ENCODE assay signal across 22 cellular contexts in the genomic region with DNA sequence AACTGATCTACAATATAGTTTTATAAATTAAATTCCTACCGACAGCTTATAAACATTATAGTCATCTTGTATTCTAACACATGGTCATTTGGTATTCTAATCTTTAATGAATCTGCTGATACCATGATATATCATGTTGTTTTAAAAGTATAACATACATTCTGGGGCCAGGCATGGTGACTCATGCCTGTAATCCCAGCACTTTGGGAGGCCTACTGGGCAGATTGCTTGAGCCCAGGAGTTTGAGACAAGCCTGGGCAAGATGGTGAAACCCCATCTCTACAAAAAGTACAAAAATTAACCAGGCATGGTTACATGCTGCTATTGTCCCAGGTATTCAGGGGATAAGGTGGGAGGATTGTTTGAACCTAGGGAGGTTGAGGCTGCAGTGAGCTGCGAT. TPM values are rescaled to one million over a fixed set of nuclear protein-coding genes. Genes with fewer than 3 reads are reported as not detected.
DNase-seq lines count a peak whose midpoint lies in the region; ATAC-seq and TF ChIP-seq lines count a peak whose summit lies in the region.
"Had no signal": no experiment of that assay in that cellular context is flagged by ENCODE, and none has a peak within 500 bp of the region (broad histone marks: within the 10 kb centered on the region; RNA-seq: fewer than 3 reads in every experiment).

No MANE protein-coding gene starts in this region.

- H3K27me3 Mint-ChIP-seq in neural crest cell (ENCODE audit: low read depth) = no peaks in the 10 kb centered on the region
- no peaks in the 10 kb centered on the region for H3K27me3 Mint-ChIP-seq in CD4-positive, alpha-beta memory T cell
- H3K27me3 Mint-ChIP-seq: CD8-positive, alpha-beta memory T cell had no signal

- H3K9me3 ChIP-seq in RWPE2 (ENCODE audit: severe bottlenecking) (no peaks in the 10 kb centered on the region), PC-3 (ENCODE audit: low read length) (0 out of 2 replicates have a peak, but pooled peaks cover 5% of the 10 kb centered on the region)
- H3K9me3 ChIP-seq in CD4-positive, alpha-beta memory T cell (ENCODE audit: control insufficient read depth in 1 of 2, low read length in 2 of 2) = peaks cover 0 to under 1% of the 10 kb centered on the region in 2 donors

- H2AFZ ChIP-seq in PC-3 (ENCODE audit: low read length) = no peak overlapping the region
- H2AFZ ChIP-seq: GM23248 had no signal

- H3K4me1 ChIP-seq in RWPE2 (ENCODE audit: insufficient read depth, poor library complexity, severe bottlenecking) = peaks cover 2% of the 10 kb centered on the region
- H3K4me1 ChIP-seq in CD4-positive, alpha-beta memory T cell (ENCODE audit: insufficient read depth, low read length) = peaks cover 16% of the 10 kb centered on the region
- no peaks in the 10 kb centered on the region for H3K4me1 ChIP-seq in PC-3 (ENCODE audit: insufficient read depth, low read length)

- H3K36me3 Mint-ChIP-seq in neural crest cell (ENCODE audit: low read depth) = peaks cover 50% of the 10 kb centered on the region
- H3K36me3 Mint-ChIP-seq in CD4-positive, alpha-beta memory T cell = peaks cover 44 to 46% of the 10 kb centered on the region in 2 donors

- peaks cover 39% of the 10 kb centered on the region for H3K36me3 ChIP-seq in RWPE2 (ENCODE audit: low read depth)
- peaks cover 7% of the 10 kb centered on the region for H3K36me3 ChIP-seq in CD4-positive, alpha-beta memory T cell (ENCODE audit: insufficient read depth, low read length)
- peaks cover 20% of the 10 kb centered on the region for H3K36me3 ChIP-seq in PC-3 (ENCODE audit: low read depth, low read length)

- H3K9me2 ChIP-seq in PC-3 (replicated peaks; ENCODE audit: low read length) = no peaks in the 10 kb centered on the region

- no peaks in the 10 kb centered on the region for H3F3A ChIP-seq in PC-3 (ENCODE audit: low read length, unreplicated experiment)

- CTCF ChIA-PET in CD4-positive, alpha-beta memory T cell (lab: Charles Lee; ENCODE audit: partially characterized antibody) = no interaction called here
- CTCF ChIA-PET in PC-3 (lab: Charles Lee) = no interaction called here

- peak overlapping the region; percentile 71 for H3K4me3 Mint-ChIP-seq in neural crest cell
- no peak overlapping the region for H3K4me3 Mint-ChIP-seq in CD4-positive, alpha-beta memory T cell
- H3K4me3 Mint-ChIP-seq: H9 had no signal

- no peak for ATAC-seq in RWPE2 (ENCODE audit: low read depth)
- no peak for ATAC-seq in PC-3

- H3K27ac Mint-ChIP-seq in neural crest cell (ENCODE audit: unreplicated experiment) = no peak overlapping the region
- no peak overlapping the region for H3K27ac Mint-ChIP-seq in CD4-positive, alpha-beta memory T cell
- H3K27ac Mint-ChIP-seq: H9 had no signal

- intact Hi-C loops in CD4-positive, alpha-beta memory T cell (cut with micrococcal nuclease) = no loop called here
- intact Hi-C loops in PC-3 (cut with micrococcal nuclease) = no loop called here

- H3K9me3 Mint-ChIP-seq in neural crest cell = peaks cover 7% of the 10 kb centered on the region
- H3K9me3 Mint-ChIP-seq in CD4-positive, alpha-beta memory T cell = peaks cover 0 to 30% (median 12%) of the 10 kb centered on the region in 8 donors

- H3K27ac ChIP-seq in RWPE2 (ENCODE audit: poor library complexity, severe bottlenecking) (peak overlapping the region; percentile 19), PC-3 (ENCODE audit: low read length) (no peak overlapping the region)
- no peak overlapping the region for H3K27ac ChIP-seq in CD4-positive, alpha-beta memory T cell (ENCODE audit: low read depth, low read length)
- H3K27ac ChIP-seq: GM23248 had no signal

- TF ChIP-seq CTCF in RWPE2 (IDR thresholded peaks at IDR 0.05; ENCODE audit: poor library complexity, severe bottlenecking) (no peak), epithelial cell of esophagus (IDR thresholded peaks at IDR 0.05; ENCODE audit: insufficient read depth, low read depth, low read length, missing control alignments) (no peak), neural crest cell (conservative IDR thresholded peaks at IDR 0.05) (no peak), PC-3 (conservative IDR thresholded peaks at IDR 0.05; ENCODE audit: low read depth, low read length) (no peak)

- H3K4me2 ChIP-seq in PC-3 (ENCODE audit: low read length) = no peak overlapping the region

- H3K79me2 ChIP-seq in PC-3 (ENCODE audit: low read length) = peaks cover 9% of the 10 kb centered on the region

- POLR2A ChIA-PET in CD4-positive, alpha-beta memory T cell (lab: Charles Lee; ENCODE audit: partially characterized antibody) = interaction anchor here (0.6 kb wide), 1 partner anchor 9 kb away, joined by 3 read pairs; no protein-coding TSS in a partner anchor
- POLR2A ChIA-PET in PC-3 (lab: Charles Lee; ENCODE audit: unreplicated experiment) = no interaction called here

- H3K4me1 Mint-ChIP-seq in neural crest cell = peaks cover 27% of the 10 kb centered on the region
- peaks cover 20 to 40% (median 31%) of the 10 kb centered on the region in 4 donors for H3K4me1 Mint-ChIP-seq in CD4-positive, alpha-beta memory T cell

- H3K27me3 ChIP-seq in RWPE2 (ENCODE audit: insufficient read depth, poor library complexity, severe bottlenecking) (no peaks in the 10 kb centered on the region), PC-3 (ENCODE audit: low read length) (no peaks in the 10 kb centered on the region)
- no peaks in the 10 kb centered on the region for H3K27me3 ChIP-seq in CD4-positive, alpha-beta memory T cell (ENCODE audit: insufficient read depth, low read length)

- no peaks in the 10 kb centered on the region for H4K20me1 ChIP-seq in PC-3 (ENCODE audit: low read length)

- H3K4me3 ChIP-seq in RWPE2 (ENCODE audit: severe bottlenecking) = no peak overlapping the region
- H3K4me3 ChIP-seq in epithelial cell of esophagus (ENCODE audit: low read length) = no peak overlapping the region
- H3K4me3 ChIP-seq in CD4-positive, alpha-beta memory T cell (ENCODE audit: low read length in 2 of 2) = no peak overlapping the region
- H3K4me3 ChIP-seq in PC-3 (ENCODE audit: low read length) = no peak overlapping the region
- H3K4me3 ChIP-seq: GM23248 had no signal

- no TSS peak for BruUV-seq in PC-3 (replicated peaks; lab: Mats Ljungman, UMichigan)

- DNase-seq in LHCN-M2 (ENCODE audit: low read depth) = peak; percentile 2
- no peak for DNase-seq in RWPE2 (ENCODE audit: low spot score)
- peak; percentile 75 for DNase-seq in epithelial cell of esophagus (ENCODE audit: low read depth)
- DNase-seq in neural crest cell (ENCODE audit: low read depth, low spot score) = no peak
- DNase-seq in CD4-positive, alpha-beta memory T cell = no peak
- DNase-seq in hepatic stellate cell (ENCODE audit: low spot score) = no peak
- DNase-seq in PC-3 = no peak
- DNase-seq: AML-193; C1 segment of cervical spinal cord; Calu3; CD8-positive, alpha-beta memory T cell; DMS153; GM23248; H9; KG1; MV-4-11; NCI-H1105 treated with DMSO at 0.1 percent for 48 hours; NCI-H1694; NCI-H2081; NCI-H446; NCI-H526; SHP77 had no signal

- H3K9ac ChIP-seq in PC-3 (ENCODE audit: low read length) = no peak overlapping the region
- H3K9ac ChIP-seq: GM23248 had no signal

RNA-seq across cellular contexts. Expression of gene ZNF383, which starts 3.1 kb away (rescaled TPM):
- total RNA-seq in LHCN-M2 (2014; rRNA removed) (4.0 and 4.1 TPM in 2 replicates), neural crest cell (9.0 and 9.8 TPM in 2 replicates), PC-3 (2014; rRNA removed) (0.58 and 2.5 TPM in 2 replicates)
- polyA plus RNA-seq in LHCN-M2 (2012) = 1.6 TPM
- 10 to 100 TPM; 32.0 to 34.0 TPM for total RNA-seq in CD4-positive, alpha-beta memory T cell
- 10 to 100 TPM in 1 of 2 donors, 1 to 10 TPM in 1; 8.4 to 14.1 TPM for polyA plus RNA-seq in CD4-positive, alpha-beta memory T cell

RNA-seq across cellular contexts. Expression of gene ZNF585B, which starts 10.8 kb away (rescaled TPM):
- 9.0 and 15.0 TPM in 2 replicates for total RNA-seq in LHCN-M2 (2014; rRNA removed)
- polyA plus RNA-seq in LHCN-M2 (2012) = 2.8 TPM
- 6.6 and 8.1 TPM in 2 replicates for total RNA-seq in neural crest cell
- 10 to 100 TPM; 29.9 to 36.5 TPM for total RNA-seq in CD4-positive, alpha-beta memory T cell
- polyA plus RNA-seq in CD4-positive, alpha-beta memory T cell = 1 to 10 TPM; 4.4 to 9.8 TPM
- total RNA-seq in PC-3 (2014; rRNA removed) = 0.12 and 3.2 TPM in 2 replicates

RNA-seq across cellular contexts. Expression of gene ZNF585A, which starts 48.6 kb away (rescaled TPM):
- total RNA-seq in LHCN-M2 (2014; rRNA removed) (5.8 and 11.0 TPM in 2 replicates), neural crest cell (10.2 and 12.8 TPM in 2 replicates), PC-3 (2014; rRNA removed) (0.29 TPM in 1 of 2 replicates, not detected in the other)
- polyA plus RNA-seq in LHCN-M2 (2012) = 6.3 TPM
- 10 to 100 TPM; 16.5 to 25.4 TPM for total RNA-seq in CD4-positive, alpha-beta memory T cell
- polyA plus RNA-seq in CD4-positive, alpha-beta memory T cell = 10 to 100 TPM; 37.9 to 42.1 TPM

Comparison
In these comparisons a context has a peak if more than half of its experiments do, and no peak if none do; other contexts are left out.
1. DNase-seq: peak in LHCN-M2 (single experiment) and epithelial cell of esophagus (single experiment); none in RWPE2 (single experiment), neural crest cell (single experiment), CD4-positive, alpha-beta memory T cell (0 of 5), hepatic stellate cell (single experiment) and PC-3 (single experiment).